20 cellular contexts compared by ENCODE assay signal in the genomic region with DNA sequence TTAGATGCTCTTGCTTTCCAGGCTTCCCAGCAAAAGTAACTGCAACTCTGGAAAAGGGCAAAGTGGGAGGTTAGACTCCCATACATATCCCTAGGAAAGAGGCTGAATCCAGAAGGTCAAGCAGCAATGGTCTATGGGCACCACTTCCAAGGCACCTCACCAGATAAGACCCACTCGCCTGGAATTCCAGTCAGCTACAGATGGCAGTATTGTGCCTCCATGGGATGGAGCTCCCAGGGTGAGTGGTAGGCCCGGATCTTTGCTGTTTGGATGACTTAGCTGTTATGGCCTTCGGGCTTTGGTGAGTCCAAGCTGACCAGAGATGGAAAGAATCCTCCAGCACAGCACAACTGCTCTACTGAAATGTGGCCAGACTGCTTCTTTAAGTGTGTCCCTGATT.
"Had no signal": no experiment of that assay in that cellular context is flagged by ENCODE, and none has a peak within 500 bp of the region (broad histone marks: within the 10 kb centered on the region; RNA-seq: fewer than 3 reads in every experiment).

No MANE protein-coding gene starts in this region.

- H3K27ac Mint-ChIP-seq: dendritic cell treated with granulocyte-macrophage colony-stimulating factor and Interleukin-4, amounts not matched to agents 40 ng/mL and 50 ng/mL, for 4 days; effector memory CD8-positive, alpha-beta T cell; mesothelial cell of epicardium; natural killer cell; type B pancreatic cell had no signal

- FAIRE-seq: colon, urothelium cell line had no signal

- DNase-seq: effector memory CD8-positive, alpha-beta T cell; esophagus squamous epithelium; foreskin fibroblast; glutamatergic neuron; left colon; natural killer cell; right cardiac atrium; stimulated activated CD4-positive, alpha-beta T cell treated with anti-CD3 and anti-CD28 coated beads, Interleukin-2, amount 100 ng/mL, for 48 hours; stimulated activated naive CD4-positive, alpha-beta T cell treated with Interleukin-2 at 50 U/mL for 16 hours; thyroid gland had no signal

- H3K4me3 ChIP-seq: esophagus squamous epithelium, gastroesophageal sphincter, smooth muscle cell, suprapubic skin, thyroid gland had no signal

- H3K4me2 ChIP-seq: smooth muscle cell had no signal

- H3K27ac ChIP-seq: esophagus squamous epithelium, gastroesophageal sphincter, suprapubic skin, thyroid gland had no signal

- H3K4me1 Mint-ChIP-seq: mesothelial cell of epicardium, natural killer cell, neural crest cell had no signal

- H3K9me3 ChIP-seq: esophagus squamous epithelium, gastroesophageal sphincter, suprapubic skin, thyroid gland had no signal

- H3K4me3 Mint-ChIP-seq: dendritic cell treated with granulocyte-macrophage colony-stimulating factor and Interleukin-4, amounts not matched to agents 40 ng/mL and 50 ng/mL, for 4 days; effector memory CD8-positive, alpha-beta T cell; mesothelial cell of epicardium; natural killer cell; neural crest cell; type B pancreatic cell had no signal

- H3K36me3 Mint-ChIP-seq: mesothelial cell of epicardium, natural killer cell, type B pancreatic cell had no signal

- ATAC-seq: effector memory CD8-positive, alpha-beta T cell; gastroesophageal sphincter; left colon; natural killer cell; right cardiac atrium had no signal

- H3K27me3 Mint-ChIP-seq: dendritic cell treated with granulocyte-macrophage colony-stimulating factor and Interleukin-4, amounts not matched to agents 40 ng/mL and 50 ng/mL, for 4 days; effector memory CD8-positive, alpha-beta T cell; progenitor cell of endocrine pancreas; type B pancreatic cell had no signal

- H3K9me3 Mint-ChIP-seq: type B pancreatic cell had no signal

- H3K36me3 ChIP-seq: esophagus squamous epithelium, gastroesophageal sphincter, suprapubic skin, thyroid gland had no signal

- H3K27me3 ChIP-seq: esophagus squamous epithelium, gastroesophageal sphincter, suprapubic skin, thyroid gland had no signal

- H3K4me1 ChIP-seq: esophagus squamous epithelium, gastroesophageal sphincter, suprapubic skin, thyroid gland had no signal
